In genomic region chr15:66947471-66947870, GRCh38 we compare ENCODE assay signal across 8 cellular contexts.
"Had no signal": no experiment of that assay in that cellular context is flagged by ENCODE, and none has a peak within 500 bp of the region (broad histone marks: within the 10 kb centered on the region; RNA-seq: fewer than 3 reads in every experiment).

No MANE protein-coding gene starts in this region.

- H3K4me1 Mint-ChIP-seq: mesothelial cell of epicardium had no signal

- H3K4me3 ChIP-seq: hepatocyte, psoas muscle, thoracic aorta had no signal

- H3K4me2 ChIP-seq: hepatocyte had no signal

- H3K9me3 Mint-ChIP-seq: activated B cell treated with CpG ODN at 0.5 μM for 24 hours; activated naive CD8-positive, alpha-beta T cell treated with anti-CD3 and anti-CD28 coated beads, Interleukin-2, amount 10 ng/mL, durations not matched to agents 7 days and 5 days; activated T-helper 1 cell treated with anti-CD3 and anti-CD28 coated beads, Interleukin-12 subunit alpha, Interleukin-12 subunit beta, Interleukin-2, Interleukin-4 antibody, amounts not matched to agents 30 ng/mL and 10 ng/mL and 1 ng/mL, durations not matched to agents 14 hours and 24 hours and 36 hours; T-helper 2 cell treated with Interferon-gamma antibody and Interleukin-4, amounts not matched to agents 5 μg/mL and 100 μg/mL, for 36 hours had no signal

- H3K9me3 ChIP-seq: thoracic aorta had no signal

- H3K27me3 ChIP-seq: hepatocyte had no signal

- H3K4me3 Mint-ChIP-seq: activated T-helper 1 cell treated with anti-CD3 and anti-CD28 coated beads, Interleukin-12 subunit alpha, Interleukin-12 subunit beta, Interleukin-2, Interleukin-4 antibody, amounts not matched to agents 30 ng/mL and 10 ng/mL and 1 ng/mL, durations not matched to agents 14 hours and 24 hours and 36 hours; mesothelial cell of epicardium; T-helper 2 cell treated with Interferon-gamma antibody and Interleukin-4, amounts not matched to agents 5 μg/mL and 100 μg/mL, for 36 hours had no signal

- H3K27ac Mint-ChIP-seq: activated B cell treated with CpG ODN at 0.5 μM for 24 hours; activated naive CD8-positive, alpha-beta T cell treated with anti-CD3 and anti-CD28 coated beads, Interleukin-2, amount 10 ng/mL, durations not matched to agents 7 days and 5 days; activated T-helper 1 cell treated with anti-CD3 and anti-CD28 coated beads, Interleukin-12 subunit alpha, Interleukin-12 subunit beta, Interleukin-2, Interleukin-4 antibody, amounts not matched to agents 30 ng/mL and 10 ng/mL and 1 ng/mL, durations not matched to agents 14 hours and 24 hours and 36 hours; mesothelial cell of epicardium; T-helper 2 cell treated with Interferon-gamma antibody and Interleukin-4, amounts not matched to agents 5 μg/mL and 100 μg/mL, for 36 hours had no signal

- H3K27ac ChIP-seq: hepatocyte, psoas muscle, thoracic aorta had no signal

- H2AFZ ChIP-seq: hepatocyte had no signal

- H3K36me3 Mint-ChIP-seq: activated naive CD8-positive, alpha-beta T cell treated with anti-CD3 and anti-CD28 coated beads, Interleukin-2, amount 10 ng/mL, durations not matched to agents 7 days and 5 days; mesothelial cell of epicardium had no signal

- DNase-seq: activated B cell treated with CpG ODN at 0.5 μM for 24 hours; activated naive CD8-positive, alpha-beta T cell treated with anti-CD3 and anti-CD28 coated beads, Interleukin-2, amount 10 ng/mL, durations not matched to agents 7 days and 5 days; psoas muscle had no signal

- H3K36me3 ChIP-seq: thoracic aorta had no signal
